9 cellular contexts compared by ENCODE assay signal in genomic region chr20:10536531-10536930, GRCh38.
DNase-seq lines count a peak whose midpoint lies in the region; ATAC-seq, FAIRE-seq and TF ChIP-seq lines count a peak whose summit lies in the region.
"Had no signal": no experiment of that assay in that cellular context is flagged by ENCODE, and none has a peak within 500 bp of the region (broad histone marks: within the 10 kb centered on the region; RNA-seq: fewer than 3 reads in every experiment).

No MANE protein-coding gene starts in this region.

- H3K4me2 ChIP-seq in A549 = peak overlapping the region; percentile 63

- no peak for TF ChIP-seq EP300 in A549 (IDR thresholded peaks at IDR 0.05)

- H3K27ac ChIP-seq in A549 (peak overlapping the region; percentile 59 to 92), Panc1 (ENCODE audit: low read length) (no peak overlapping the region)

- H3K27me3 ChIP-seq in Panc1 (ENCODE audit: control insufficient read depth, insufficient read depth, low read length) = no peaks in the 10 kb centered on the region

- FAIRE-seq in A549 (lab: Jason Lieb, UNC) = peak; percentile 43

- H3K36me3 ChIP-seq in Panc1 (ENCODE audit: control insufficient read depth, insufficient read depth, low read length) = no peaks in the 10 kb centered on the region

- peak in 1 of 2 experiments; percentile 52 for DNase-seq in A549 (ENCODE audit: low read depth in 1 of 2, low spot score in 1 of 2)
- DNase-seq in Panc1 (ENCODE audit: low read depth, low spot score) = no peak
- DNase-seq in fibroblast of mammary gland (ENCODE audit: low read depth) = peak; percentile 43
- DNase-seq in activated naive CD8-positive, alpha-beta T cell treated with anti-CD3 and anti-CD28 coated beads, Interleukin-2, amount 50 U/mL, for 24 hours = no peak

- 10% methylated on average over 4 of the region's 4 CpGs for WGBS in A549 (ENCODE audit: missing lambda C conversion rate)

- no peak for TF ChIP-seq POLR2A in A549 (IDR thresholded peaks at IDR 0.05; ENCODE audit: low read length)

- H3K27ac Mint-ChIP-seq in activated naive CD8-positive, alpha-beta T cell treated with anti-CD3 and anti-CD28 coated beads, Interleukin-2, amount 50 U/mL, for 24 hours = no peak overlapping the region

- in situ Hi-C loops in Panc1 (cut with HindIII; ENCODE audit: low pct_unique_long_range_greater_than_20kb, low sequenced_read_pairs) = no loop called here

- H3K4me1 ChIP-seq in A549 (peaks cover 54% of the 10 kb centered on the region), Panc1 (ENCODE audit: control insufficient read depth, insufficient read depth, low read length) (peaks cover 11% of the 10 kb centered on the region)

- intact Hi-C loops in Panc1 (cut with micrococcal nuclease; ENCODE audit: unreplicated experiment) = no loop called here

- TF ChIP-seq CTCF in A549 (IDR thresholded peaks at IDR 0.05) (peak; percentile 68), GM12875 (IDR thresholded peaks at IDR 0.05; ENCODE audit: borderline replicate concordance, insufficient read depth, low read depth, low read length) (peak; percentile 47; the same call in 1 of the 2 replicates), Panc1 (IDR thresholded peaks at IDR 0.05) (peak; percentile 68), fibroblast of mammary gland (conservative IDR thresholded peaks at IDR 0.05; ENCODE audit: control insufficient read depth, insufficient read depth, low read depth, low read length) (peak; percentile 57)

- TF ChIP-seq RAD21 in A549 (conservative IDR thresholded peaks at IDR 0.05 in 1 of 2, IDR thresholded peaks at IDR 0.05 in 1 of 2) = peak; percentile 76 to 83

- H3K27me3 Mint-ChIP-seq in activated naive CD8-positive, alpha-beta T cell treated with anti-CD3 and anti-CD28 coated beads, Interleukin-2, amount 50 U/mL, for 24 hours = no peaks in the 10 kb centered on the region

- H3K36me3 Mint-ChIP-seq in activated naive CD8-positive, alpha-beta T cell treated with anti-CD3 and anti-CD28 coated beads, Interleukin-2, amount 50 U/mL, for 24 hours (ENCODE audit: low read depth) = no peaks in the 10 kb centered on the region

- no TSS peak for BruUV-seq in Panc1 (replicated peaks; lab: Mats Ljungman, UMichigan)

- no peaks in the 10 kb centered on the region for H3K9me3 Mint-ChIP-seq in activated naive CD8-positive, alpha-beta T cell treated with anti-CD3 and anti-CD28 coated beads, Interleukin-2, amount 50 U/mL, for 24 hours

- no peak overlapping the region for H3K4me3 Mint-ChIP-seq in activated naive CD8-positive, alpha-beta T cell treated with anti-CD3 and anti-CD28 coated beads, Interleukin-2, amount 50 U/mL, for 24 hours

- H3K9me3 ChIP-seq in A549 = no peaks in the 10 kb centered on the region
- no peaks in the 10 kb centered on the region for H3K9me3 ChIP-seq in Panc1 (ENCODE audit: control insufficient read depth, insufficient read depth, low read depth, low read length)

- H3K4me1 Mint-ChIP-seq in activated naive CD8-positive, alpha-beta T cell treated with anti-CD3 and anti-CD28 coated beads, Interleukin-2, amount 50 U/mL, for 24 hours = peaks cover 13% of the 10 kb centered on the region

- no peak overlapping the region for H3K4me3 ChIP-seq in A549
- H3K4me3 ChIP-seq in GM12875 (ENCODE audit: low read depth, low read length) = no peak overlapping the region
- H3K4me3 ChIP-seq in Panc1 (ENCODE audit: low read depth in 2 of 2, low read length in 2 of 2) = no peak overlapping the region
- H3K4me3 ChIP-seq in fibroblast of mammary gland (ENCODE audit: control insufficient read depth, low read depth, low read length) = no peak overlapping the region
- H3K4me3 ChIP-seq: skin epidermis had no signal

- POLR2A ChIA-PET in A549 (lab: Yijun Ruan, JAX) (interaction anchor here (1.8 kb wide), 1 partner anchor 102 kb away, joined by 13 read pairs; the partner anchor contains the start of genes MKKS and SLX4IP), Panc1 (lab: Charles Lee) (no interaction called here)

- ATAC-seq in A549 = peak in 1 of 2 experiments; percentile 37; a peak in 2 of 6 replicates
- ATAC-seq in Panc1 = no peak
- no peak for ATAC-seq in GM19023 (IDR thresholded peaks at IDR 0.05; ENCODE audit: unreplicated experiment)
- no peak for ATAC-seq in HG02970 (IDR thresholded peaks at IDR 0.05; ENCODE audit: low FRiP score, unreplicated experiment)
- no peak for ATAC-seq in activated naive CD8-positive, alpha-beta T cell treated with anti-CD3 and anti-CD28 coated beads, Interleukin-2, amount 50 U/mL, for 24 hours
- no peak for ATAC-seq in HG03442 (IDR thresholded peaks at IDR 0.05; ENCODE audit: unreplicated experiment)

- CTCF ChIA-PET in A549 (lab: Yijun Ruan, JAX) (interaction anchor here (0.6 to 2.9 kb wide), 23 partner anchors 8 to 959 kb away, joined by 3 to 15 read pairs (median 4); partner anchors contain the start of genes MKKS and SLX4IP), Panc1 (lab: Charles Lee) (interaction anchor here (0.9 kb wide), 1 partner anchor 111 kb away, joined by 5 read pairs; no protein-coding TSS in a partner anchor)

TF ChIP-seq in A549, 52 proteins besides CTCF, POLR2A, EP300 and RAD21:
- no peak for TF ChIP-seq PHF8 (IDR thresholded peaks at IDR 0.05; ENCODE audit: borderline replicate concordance, low read depth)
- TF ChIP-seq ZFP36 (IDR thresholded peaks at IDR 0.05; ENCODE audit: borderline replicate concordance, partially characterized antibody) = no peak
- TF ChIP-seq ESRRA (IDR thresholded peaks at IDR 0.05; ENCODE audit: borderline replicate concordance, low read length) = no peak
- no peak for TF ChIP-seq KDM1A (IDR thresholded peaks at IDR 0.05; ENCODE audit: low read depth)
- no peak for TF ChIP-seq RCOR1 (IDR thresholded peaks at IDR 0.05; ENCODE audit: low read depth, low read length)
- no peak for TF ChIP-seq ZC3H11A (IDR thresholded peaks at IDR 0.05)
- TF ChIP-seq HES2 (IDR thresholded peaks at IDR 0.05) = no peak
- TF ChIP-seq SMC3 (IDR thresholded peaks at IDR 0.05) = peak; percentile 80
- TF ChIP-seq NFE2L2 (conservative IDR thresholded peaks at IDR 0.05; ENCODE audit: low read length) = no peak
